In the genomic region with DNA sequence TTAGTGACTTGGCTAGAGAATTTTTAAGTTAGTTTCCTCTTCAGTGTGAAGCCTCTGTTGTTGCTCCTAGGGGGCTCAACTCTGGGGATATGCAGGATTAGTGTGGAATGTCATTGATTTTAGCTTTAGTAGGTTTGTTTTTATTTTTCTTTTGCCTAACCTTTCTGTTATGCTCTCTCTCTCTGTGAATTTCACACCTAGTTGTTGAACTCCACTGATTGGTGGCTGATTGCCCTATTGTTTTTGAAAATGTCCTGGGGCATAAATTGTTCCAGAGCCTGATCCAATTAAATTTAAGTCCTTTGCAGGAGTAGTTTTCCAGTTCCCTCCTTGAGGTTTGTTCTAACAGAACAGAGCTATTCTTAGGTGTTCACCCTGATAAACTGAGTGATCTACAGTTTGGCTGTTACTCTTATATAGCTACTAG, we compare ENCODE assay signal across 26 cellular contexts.
DNase-seq lines count a peak whose midpoint lies in the region; ATAC-seq and TF ChIP-seq lines count a peak whose summit lies in the region.
"Had no signal": no experiment of that assay in that cellular context is flagged by ENCODE, and none has a peak within 500 bp of the region (broad histone marks: within the 10 kb centered on the region; RNA-seq: fewer than 3 reads in every experiment).

No MANE protein-coding gene starts in this region.

- no peak overlapping the region for H2AFZ ChIP-seq in mammary epithelial cell (ENCODE audit: low read depth, low read length)

- no peaks in the 10 kb centered on the region for H4K20me1 ChIP-seq in mammary epithelial cell (ENCODE audit: insufficient read depth, low read length)

- no TSS peak for BruUV-seq in MCF 10A (replicated peaks; lab: Mats Ljungman, UMichigan)
- no TSS peak for BruUV-seq in mammary epithelial cell (replicated peaks; lab: Mats Ljungman, UMichigan)

- H3K27me3 ChIP-seq in breast epithelium = no peaks in the 10 kb centered on the region
- H3K27me3 ChIP-seq in mammary epithelial cell (ENCODE audit: insufficient read depth, low read length) = no peaks in the 10 kb centered on the region
- H3K27me3 ChIP-seq: MG63, neutrophil had no signal

- H3K9me3 Mint-ChIP-seq in MCF 10A (ENCODE audit: unreplicated experiment) = no peaks in the 10 kb centered on the region
- H3K9me3 Mint-ChIP-seq: activated CD4-positive, alpha-beta T cell treated with anti-CD3 and anti-CD28 coated beads, Interleukin-2, amount 10 ng/mL, durations not matched to agents 7 days and 5 days; T-helper 2 cell treated with Interferon-gamma antibody and Interleukin-4, amounts not matched to agents 5 μg/mL and 100 μg/mL, for 36 hours had no signal

- H3K4me1 Mint-ChIP-seq in MCF 10A (ENCODE audit: insufficient read depth, unreplicated experiment) = peaks cover 13% of the 10 kb centered on the region
- H3K4me1 Mint-ChIP-seq: activated CD4-positive, alpha-beta T cell treated with anti-CD3 and anti-CD28 coated beads, Interleukin-2, amount 10 ng/mL, durations not matched to agents 7 days and 5 days; B cell had no signal

- H3K36me3 Mint-ChIP-seq in MCF 10A (ENCODE audit: insufficient read depth, unreplicated experiment) = no peaks in the 10 kb centered on the region
- H3K36me3 Mint-ChIP-seq: activated naive CD8-positive, alpha-beta T cell; IgD-negative memory B cell had no signal

- no peak overlapping the region for H3K4me3 Mint-ChIP-seq in MCF 10A (ENCODE audit: unreplicated experiment)
- H3K4me3 Mint-ChIP-seq: activated CD4-positive, alpha-beta T cell treated with anti-CD3 and anti-CD28 coated beads, Interleukin-2, amount 10 ng/mL, durations not matched to agents 7 days and 5 days; activated naive CD8-positive, alpha-beta T cell; B cell; IgD-negative memory B cell; T-helper 2 cell treated with Interferon-gamma antibody and Interleukin-4, amounts not matched to agents 5 μg/mL and 100 μg/mL, for 36 hours had no signal

- no peaks in the 10 kb centered on the region for H3K79me2 ChIP-seq in mammary epithelial cell (ENCODE audit: insufficient read depth, low read length)

- ATAC-seq in left ventricle myocardium superior = no peak

- H3K4me3 ChIP-seq in breast epithelium = no peak overlapping the region
- H3K4me3 ChIP-seq in mammary epithelial cell (replicated peaks in 1 of 3; ENCODE audit: insufficient read depth in 1 of 3, low read depth in 2 of 3, low read length in 3 of 3) = no peak overlapping the region
- H3K4me3 ChIP-seq: MG63, skin epidermis, thoracic aorta had no signal

- no peak for TF ChIP-seq POLR2A in breast epithelium (IDR thresholded peaks at IDR 0.05)

- CTCF ChIA-PET in MCF 10A (lab: Yijun Ruan, JAX) = interaction anchor here (0.6 to 1.0 kb wide), 3 partner anchors 13 to 52 kb away, joined by 3 to 4 read pairs (median 3); no protein-coding TSS in a partner anchor
- CTCF ChIA-PET in mammary epithelial cell (lab: Charles Lee; ENCODE audit: low non-redundant PET) = no interaction called here

- POLR2A ChIA-PET in MCF 10A (lab: Yijun Ruan, JAX) = interaction anchor here (0.6 kb wide), 1 partner anchor 18 kb away, joined by 3 read pairs; no protein-coding TSS in a partner anchor

- H3K27ac ChIP-seq in breast epithelium = no peak overlapping the region
- H3K27ac ChIP-seq in mammary epithelial cell (ENCODE audit: insufficient read depth, low read depth, low read length) = no peak overlapping the region
- H3K27ac ChIP-seq: 22Rv1, neutrophil, skin epidermis, thoracic aorta, VCaP had no signal

- no peaks in the 10 kb centered on the region for H3K9me3 ChIP-seq in breast epithelium
- H3K9me3 ChIP-seq in mammary epithelial cell (replicated peaks; ENCODE audit: insufficient read depth, low read length) = no peaks in the 10 kb centered on the region
- H3K9me3 ChIP-seq: MG63, neutrophil, thoracic aorta had no signal

- DNase-seq in MCF 10A (ENCODE audit: unreplicated experiment) (peak; percentile 12), breast epithelium (ENCODE audit: low spot score in 2 of 2) (no peak), mammary epithelial cell (no peak), iPS-NIHi7 (ENCODE audit: extremely low spot score) (peak; percentile 18), kidney tubule cell (ENCODE audit: low spot score) (no peak), left ventricle myocardium superior (no peak), putamen (ENCODE audit: low spot score) (no peak), AG08396 (ENCODE audit: low spot score) (no peak)
- DNase-seq: activated CD4-positive, alpha-beta T cell treated with anti-CD3 and anti-CD28 coated beads, Interleukin-2, amount 10 ng/mL, durations not matched to agents 7 days and 5 days; DMS79; effector CD8-positive, alpha-beta T cell; NCI-H1417 treated with DMSO at 0.1 percent for 48 hours; NCI-H510A treated with DMSO at 0.1 percent for 48 hours; NK-92 treated with Interleukin-12 subunit alpha and Interleukin-12 subunit beta, amount 100 ng/mL, for 24 hours; stimulated activated CD4-positive, alpha-beta T cell treated with anti-CD3 and anti-CD28 coated beads, Interleukin-4, amount 100 ng/mL, for 1 hour; stimulated activated naive CD4-positive, alpha-beta T cell treated with Interleukin-2 at 50 U/mL for 16 hours had no signal

- H3K9ac ChIP-seq in mammary epithelial cell (ENCODE audit: insufficient read depth, low read length) = no peak overlapping the region

- intact Hi-C loops in MCF 10A (cut with micrococcal nuclease) (no loop called here), breast epithelium (cut with DNase I; ENCODE audit: low total_unique reads) (no loop called here), mammary epithelial cell (cut with micrococcal nuclease) (no loop called here), left ventricle myocardium superior (cut with micrococcal nuclease) (no loop called here)

- in situ Hi-C loops in mammary epithelial cell (cut with MboI; ENCODE audit: low sequenced_read_pairs in 2 of 2) = no loop called here

- peak overlapping the region; percentile 69 for H3K4me2 ChIP-seq in mammary epithelial cell (ENCODE audit: insufficient read depth, low read depth, low read length)

- H3K27ac Mint-ChIP-seq in MCF 10A (ENCODE audit: low read depth, unreplicated experiment) = no peak overlapping the region
- H3K27ac Mint-ChIP-seq: activated CD4-positive, alpha-beta T cell treated with anti-CD3 and anti-CD28 coated beads, Interleukin-2, amount 10 ng/mL, durations not matched to agents 7 days and 5 days; activated naive CD8-positive, alpha-beta T cell; B cell; IgD-negative memory B cell; T-helper 2 cell treated with Interferon-gamma antibody and Interleukin-4, amounts not matched to agents 5 μg/mL and 100 μg/mL, for 36 hours had no signal

- dilution Hi-C loops in mammary epithelial cell (cut with HindIII; ENCODE audit: low sequenced_read_pairs) = no loop called here

- no peaks in the 10 kb centered on the region for H3K27me3 Mint-ChIP-seq in MCF 10A (ENCODE audit: insufficient read depth, unreplicated experiment)
- H3K27me3 Mint-ChIP-seq: activated CD4-positive, alpha-beta T cell treated with anti-CD3 and anti-CD28 coated beads, Interleukin-2, amount 10 ng/mL, durations not matched to agents 7 days and 5 days; activated naive CD8-positive, alpha-beta T cell; B cell; IgD-negative memory B cell had no signal

- TF ChIP-seq CTCF in MCF 10A (IDR thresholded peaks at IDR 0.05; ENCODE audit: unreplicated experiment) (no peak), breast epithelium (IDR thresholded peaks at IDR 0.05) (no peak), mammary epithelial cell (conservative IDR thresholded peaks at IDR 0.05 in 1 of 2, IDR thresholded peaks at IDR 0.05 in 1 of 2; ENCODE audit: extremely low read depth in 1 of 2, insufficient read depth in 1 of 2, low read depth in 1 of 2, low read length in 2 of 2) (no peak)

- no peaks in the 10 kb centered on the region for H3K4me1 ChIP-seq in breast epithelium
- peaks cover 17% of the 10 kb centered on the region for H3K4me1 ChIP-seq in mammary epithelial cell (ENCODE audit: insufficient read depth, low read length)

- H3K36me3 ChIP-seq in breast epithelium = no peaks in the 10 kb centered on the region
- H3K36me3 ChIP-seq in mammary epithelial cell (ENCODE audit: insufficient read depth, low read length) = no peaks in the 10 kb centered on the region
- H3K36me3 ChIP-seq: MG63, neutrophil, thoracic aorta had no signal

Comparison
In these comparisons a context has a peak if more than half of its experiments do, and no peak if none do; other contexts are left out.
1. DNase-seq: peak in MCF 10A (single experiment) and iPS-NIHi7 (single experiment); none in breast epithelium (0 of 2), mammary epithelial cell (single experiment), kidney tubule cell (single experiment), left ventricle myocardium superior (single experiment), putamen (single experiment) and AG08396 (single experiment).